Comparison of ENCODE assay signal across 9 cellular contexts in genomic region chr7:108503112-108504026, GRCh38. TPM values are rescaled to one million over a fixed set of nuclear protein-coding genes. Genes with fewer than 3 reads are reported as not detected.
A peak's percentile ranks its signal among the peaks of the same experiment; 100 is the strongest.
DNase-seq lines count a peak whose midpoint lies in the region; ATAC-seq, FAIRE-seq and TF ChIP-seq lines count a peak whose summit lies in the region.
"Had no signal": no experiment of that assay in that cellular context is flagged by ENCODE, and none has a peak within 500 bp of the region (broad histone marks: within the 10 kb centered on the region; RNA-seq: fewer than 3 reads in every experiment).

No MANE protein-coding gene starts in this region.

- intact Hi-C loops in prostate gland (cut with DNase I) = no loop called here

- H3K27ac ChIP-seq in substantia nigra (ENCODE audit: low read depth, low read length, poor library complexity, severe bottlenecking) (no peak overlapping the region), prostate gland (no peak overlapping the region)

- 85% methylated on average over 5 of the region's 5 CpGs for WGBS in prostate gland

- H3K9me3 Mint-ChIP-seq in memory B cell = peaks cover 4% of the 10 kb centered on the region

- H3K36me3 Mint-ChIP-seq in memory B cell = peaks cover 33% of the 10 kb centered on the region

- no peak overlapping the region for H3K4me3 ChIP-seq in prostate gland

- peak overlapping the region; percentile 86 for H3K4me3 Mint-ChIP-seq in memory B cell

- H3K27me3 Mint-ChIP-seq in memory B cell = no peaks in the 10 kb centered on the region

- no peaks in the 10 kb centered on the region for H3K4me1 ChIP-seq in prostate gland (replicated peaks)

- peaks cover 26% of the 10 kb centered on the region for H3K4me1 Mint-ChIP-seq in memory B cell

- peak; percentile 76 for FAIRE-seq in GM18507 (lab: Jason Lieb, UNC)

- no peak for TF ChIP-seq CTCF in prostate gland (IDR thresholded peaks at IDR 0.05)

- peak overlapping the region; percentile 100 for H3K27ac Mint-ChIP-seq in memory B cell

- H3K27me3 ChIP-seq in prostate gland (replicated peaks; ENCODE audit: insufficient read depth) = no peaks in the 10 kb centered on the region

- H3K9me3 ChIP-seq in prostate gland = no peaks in the 10 kb centered on the region

- H3K36me3 ChIP-seq in prostate gland = no peaks in the 10 kb centered on the region

- no peak for DNase-seq in GM18507 (ENCODE audit: extremely low spot score, insufficient read length, low read depth)
- DNase-seq in memory B cell (ENCODE audit: low spot score in 2 of 2) = peak; percentile 30 to 55
- DNase-seq in stimulated activated naive CD4-positive, alpha-beta T cell (lab: John Stamatoyannopoulos, UW) = no peak
- DNase-seq in DMS79 treated with DMSO at 0.1 percent for 48 hours (lab: John Stamatoyannopoulos, UW) = no peak
- no peak for DNase-seq in substantia nigra (lab: John Stamatoyannopoulos, UW)
- no peak for DNase-seq in prostate gland (ENCODE audit: low spot score)
- DNase-seq: activated CD4-positive, alpha-beta T cell treated with anti-CD3 and anti-CD28 coated beads for 1 hour had no signal

- TF ChIP-seq POLR2A in prostate gland (IDR thresholded peaks at IDR 0.05) = no peak

- ATAC-seq in GM21717 (IDR thresholded peaks at IDR 0.05; ENCODE audit: unreplicated experiment) (peak; percentile 92), HG03571 (IDR thresholded peaks at IDR 0.05; ENCODE audit: unreplicated experiment) (peak; percentile 89), memory B cell (ENCODE audit: low read depth) (peak; percentile 98)

RNA-seq across cellular contexts. Expression of gene PNPLA8, which starts 22.6 kb away (rescaled TPM):
- total RNA-seq in prostate gland = 10 to 100 TPM; 25.8 to 27.3 TPM

RNA-seq across cellular contexts. Expression of gene NRCAM, which starts 47.1 kb away (rescaled TPM):
- 1 to 10 TPM; 1.1 to 3.1 TPM for total RNA-seq in prostate gland

Comparison
In these comparisons a context has a peak if more than half of its experiments do, and no peak if none do; other contexts are left out.
1. DNase-seq: peak in memory B cell (2 of 2); none in GM18507 (single experiment), stimulated activated naive CD4-positive, alpha-beta T cell (0 of 6), DMS79 treated with DMSO at 0.1 percent for 48 hours (single experiment), substantia nigra (0 of 49) and prostate gland (single experiment).
2. Peak in every context shown above with its lines, with median percentiles within 50 percentile points of each other: ATAC-seq.